In genomic region chr7:120395526-120396019, GRCh38 we compare ENCODE assay signal across 13 cellular contexts.
DNase-seq lines count a peak whose midpoint lies in the region; ATAC-seq and TF ChIP-seq lines count a peak whose summit lies in the region.
"Had no signal": no experiment of that assay in that cellular context is flagged by ENCODE, and none has a peak within 500 bp of the region (broad histone marks: within the 10 kb centered on the region; RNA-seq: fewer than 3 reads in every experiment).

No MANE protein-coding gene starts in this region.

- DNase-seq in GM12865 (ENCODE audit: low read depth) (peak; percentile 84), RKO (ENCODE audit: low spot score) (no peak), activated gamma-delta T cell treated with Interleukin-2 at 50 U/mL for 16 hours (no peak), NAMALWA (ENCODE audit: low spot score) (no peak), HUDEP-2 (lab: John Stamatoyannopoulos, UW; ENCODE audit: unreplicated experiment in 76 of 76) (no peak)
- DNase-seq: activated CD4-positive, alpha-beta T cell treated with anti-CD3 and anti-CD28 coated beads for 36 hours; activated naive CD8-positive, alpha-beta T cell treated with anti-CD3 and anti-CD28 coated beads for 36 hours; GF-D8; hypothalamus; SJCRH30 had no signal

- TF ChIP-seq CTCF in GM12865 (IDR thresholded peaks at IDR 0.05; ENCODE audit: insufficient read depth, low read depth, low read length, missing control alignments): no peak

- ATAC-seq in HG02642 (IDR thresholded peaks at IDR 0.05; ENCODE audit: poor library complexity, unreplicated experiment): peak; percentile 91
- ATAC-seq in HG03439 (IDR thresholded peaks at IDR 0.05; ENCODE audit: unreplicated experiment): peak; percentile 91
- ATAC-seq: activated CD4-positive, alpha-beta T cell treated with anti-CD3 and anti-CD28 coated beads for 36 hours had no signal

- TF ChIP-seq POLR2A in GM19193 (IDR thresholded peaks at IDR 0.05; ENCODE audit: extremely low read depth, insufficient read depth, insufficient read length): peak; percentile 59

- peak overlapping the region; percentile 85 for H3K4me3 ChIP-seq in GM12865 (ENCODE audit: low read depth, low read length)
- H3K4me3 ChIP-seq: SJCRH30 had no signal
